In the genomic region with DNA sequence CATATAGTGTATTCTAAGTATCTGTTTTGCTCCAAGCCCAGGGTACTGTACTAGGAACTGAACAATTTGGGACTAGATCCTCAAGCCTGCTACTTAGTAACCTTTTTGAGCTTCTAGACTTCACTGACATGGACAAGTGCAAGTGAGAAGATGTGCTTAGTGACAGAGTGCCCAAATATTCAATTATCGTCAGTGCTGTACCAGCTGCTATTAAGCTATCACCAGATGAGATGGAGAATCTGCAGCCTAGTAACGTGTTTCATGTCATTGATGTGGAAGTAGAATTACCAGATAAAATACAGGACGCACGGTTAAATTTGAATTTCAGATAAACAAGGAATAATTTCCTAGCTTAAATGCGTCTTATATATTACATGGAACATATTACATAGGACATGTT, we compare ENCODE assay signal across 1 cellular context.
TF ChIP-seq lines count a peak whose summit lies in the region.

No MANE protein-coding gene starts in this region.

TF ChIP-seq in SK-N-SH, 30 proteins besides CTCF, POLR2A, EP300 and RAD21 (continued from another document):
- TF ChIP-seq FOSL2 (IDR thresholded peaks at IDR 0.05; ENCODE audit: borderline replicate concordance, low read depth) (no peak), MEF2A (IDR thresholded peaks at IDR 0.05; ENCODE audit: borderline replicate concordance, low read depth) (no peak), TAF1 (IDR thresholded peaks at IDR 0.05; ENCODE audit: borderline replicate concordance, low read depth, low read length) (no peak), FOXM1 (IDR thresholded peaks at IDR 0.05; ENCODE audit: low read depth) (no peak)
